33 cellular contexts compared by ENCODE assay signal in the genomic region with DNA sequence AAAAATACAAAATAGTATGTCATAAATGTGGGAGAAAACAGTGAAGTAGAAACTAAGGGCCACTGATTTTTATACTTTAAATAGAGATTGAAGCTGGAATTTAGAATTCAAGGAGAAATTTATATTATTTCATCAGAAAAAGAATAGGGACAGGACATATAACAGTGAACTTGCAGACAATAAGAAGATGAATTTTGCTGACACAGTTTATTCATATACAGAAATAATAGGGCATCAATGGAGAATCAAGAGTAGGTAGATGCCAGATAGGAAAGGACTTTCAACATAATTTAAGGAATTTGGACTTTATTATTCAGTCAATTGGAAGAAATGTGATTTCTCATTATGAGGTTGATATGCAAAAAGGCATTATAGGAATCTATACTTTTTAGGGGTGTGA.
"Had no signal": no experiment of that assay in that cellular context is flagged by ENCODE, and none has a peak within 500 bp of the region (broad histone marks: within the 10 kb centered on the region; RNA-seq: fewer than 3 reads in every experiment).

No MANE protein-coding gene starts in this region.

- ATAC-seq: activated naive CD4-positive, alpha-beta T cell treated with anti-CD3 and anti-CD28 coated beads, Interleukin-2, amount 50 U/mL, for 72 hours; activated naive CD8-positive, alpha-beta T cell treated with anti-CD3 and anti-CD28 coated beads, Interleukin-2, amount 50 U/mL, for 24 hours; activated T-cell treated with anti-CD3 and anti-CD28 coated beads, Interleukin-2, amount 50 U/mL, for 4 hours; activated T-cell treated with anti-CD3 and anti-CD28 coated beads, Interleukin-2, amount 50 U/mL, for 72 hours; activated T-helper 17 cell treated with anti-CD3 and anti-CD28 coated beads, Interleukin-2, amount 50 U/mL, for 72 hours; body of pancreas had no signal

- H3K9me3 ChIP-seq: ascending aorta, body of pancreas had no signal

- DNase-seq: activated effector memory CD4-positive, alpha-beta T cell treated with anti-CD3 and anti-CD28 coated beads, Interleukin-2, amount 50 U/mL, for 16 hours; activated effector memory CD4-positive, alpha-beta T cell treated with Interleukin-2 at 50 U/mL for 16 hours; activated gamma-delta T cell; activated gamma-delta T cell treated with Interleukin-2 at 50 U/mL for 16 hours; activated naive CD4-positive, alpha-beta T cell; activated naive CD4-positive, alpha-beta T cell treated with anti-CD3 and anti-CD28 coated beads for 36 hours; activated naive CD4-positive, alpha-beta T cell treated with anti-CD3 and anti-CD28 coated beads, Interleukin-2, amount 10 ng/mL, durations not matched to agents 7 days and 5 days; activated naive CD4-positive, alpha-beta T cell treated with anti-CD3 and anti-CD28 coated beads, Interleukin-2, amount 50 U/mL, for 16 hours; activated naive CD4-positive, alpha-beta T cell treated with Interleukin-2 at 50 U/mL for 16 hours; activated naive CD8-positive, alpha-beta T cell treated with anti-CD3 and anti-CD28 coated beads for 36 hours; activated naive CD8-positive, alpha-beta T cell treated with anti-CD3 and anti-CD28 coated beads, Interleukin-2, amount 10 ng/mL, durations not matched to agents 7 days and 5 days; activated naive CD8-positive, alpha-beta T cell treated with anti-CD3 and anti-CD28 coated beads, Interleukin-2, amount 50 U/mL, for 24 hours; activated T-cell treated with anti-CD3 and anti-CD28 coated beads, Interleukin-2, amount 50 U/mL, for 24 hours; activated T-cell treated with anti-CD3 and anti-CD28 coated beads, Interleukin-2, amount 50 U/mL, for 4 hours; activated T-cell treated with anti-CD3 and anti-CD28 coated beads, Interleukin-2, amount 50 U/mL, for 48 hours; activated T-cell treated with anti-CD3 and anti-CD28 coated beads, Interleukin-2, amount 50 U/mL, for 72 hours; adrenal gland; amniotic stem cell; amygdala; anterior cingulate cortex; aorta; body of pancreas; brain microvascular endothelial cell; caudate nucleus; central memory CD4-positive, alpha-beta T cell; cerebellar nuclear complex had no signal

- H3K4me3 ChIP-seq: adrenal gland, ascending aorta, body of pancreas, breast epithelium, cardiac muscle cell had no signal

- H3K36me3 ChIP-seq: adrenal gland, ascending aorta, brain microvascular endothelial cell, breast epithelium, cardiac muscle cell had no signal

- H3K4me1 ChIP-seq: adrenal gland, ascending aorta, body of pancreas, breast epithelium had no signal

- FAIRE-seq: astrocyte, bronchial epithelial cell had no signal

- H3K27me3 ChIP-seq: ascending aorta, body of pancreas, brain microvascular endothelial cell, breast epithelium, cardiac muscle cell had no signal

- H3K27ac ChIP-seq: adrenal gland, ascending aorta, body of pancreas, brain microvascular endothelial cell, breast epithelium, cardiac muscle cell had no signal
